ENCODE assay signal across 8 cellular contexts in the genomic region with DNA sequence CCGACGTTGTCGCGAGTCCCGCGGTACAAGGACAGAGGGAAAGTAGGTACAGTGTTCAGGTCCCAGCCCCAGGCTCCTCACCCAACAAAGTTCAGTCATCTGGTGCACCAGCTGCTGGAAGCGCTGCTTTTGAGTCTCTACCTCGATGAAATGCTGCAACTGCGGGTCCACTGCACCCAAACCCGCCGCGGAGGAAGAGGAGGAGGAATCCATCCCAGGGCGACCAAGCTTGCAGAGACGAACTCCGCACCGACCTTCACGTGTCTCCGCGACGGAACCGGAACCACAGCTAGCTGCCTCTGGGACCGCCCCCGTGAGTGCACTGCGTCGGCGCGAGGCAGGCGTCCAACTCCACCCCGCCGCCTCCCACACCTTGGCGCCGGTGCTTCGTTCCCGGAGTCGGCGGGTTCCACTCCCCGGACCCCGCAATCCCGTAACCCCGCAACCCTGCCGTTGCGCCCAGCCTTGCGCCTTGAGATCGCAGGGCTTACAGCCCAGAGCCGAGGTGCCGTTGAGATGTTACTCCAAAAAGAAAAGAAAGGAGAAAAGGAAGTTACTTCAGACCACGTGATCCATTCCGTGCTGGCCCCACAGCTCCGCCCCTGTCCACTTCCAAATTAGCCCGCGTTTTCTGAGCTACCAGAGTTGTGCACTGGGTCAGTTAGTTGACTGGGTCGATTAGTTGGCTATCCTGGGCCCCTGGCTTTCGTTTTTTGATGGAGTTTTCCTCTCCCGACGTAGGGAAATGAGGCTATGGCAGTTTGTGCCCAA. TPM values are rescaled to one million over a fixed set of nuclear protein-coding genes. Genes with fewer than 3 reads are reported as not detected.
DNase-seq lines count a peak whose midpoint lies in the region; ATAC-seq and TF ChIP-seq lines count a peak whose summit lies in the region.

A gene with protein sequence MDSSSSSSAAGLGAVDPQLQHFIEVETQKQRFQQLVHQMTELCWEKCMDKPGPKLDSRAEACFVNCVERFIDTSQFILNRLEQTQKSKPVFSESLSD (minus strand): TSS at position 291 of the 771 bp plus-strand sequence. CDS start 78 bp downstream, at position 213.

- peak within 1 kb of the TSS; percentile 68 for H3K9ac ChIP-seq in fibroblast of lung (ENCODE audit: insufficient read depth, low read length)

- no peaks in the 10 kb centered on the region for H3K27me3 Mint-ChIP-seq in activated T-helper 1 cell treated with anti-CD3 and anti-CD28 coated beads, Interleukin-12 subunit alpha, Interleukin-12 subunit beta, Interleukin-2, Interleukin-4 antibody, amounts not matched to agents 30 ng/mL and 10 ng/mL and 1 ng/mL, durations not matched to agents 14 hours and 24 hours and 36 hours (ENCODE audit: insufficient read depth)
- no peaks in the 10 kb centered on the region for H3K27me3 Mint-ChIP-seq in natural killer cell (ENCODE audit: low read depth in 2 of 2)

- intact Hi-C loops in activated T-helper 1 cell treated with anti-CD3 and anti-CD28 coated beads, Interleukin-12 subunit alpha, Interleukin-12 subunit beta, Interleukin-2, Interleukin-4 antibody, amounts not matched to agents 30 ng/mL and 10 ng/mL and 1 ng/mL, durations not matched to agents 14 hours and 24 hours and 36 hours (cut with micrococcal nuclease) = loop anchor here (1.0 to 10.0 kb wide), 7 partner anchors 42 to 586 kb away; partner anchors contain the start of genes CENPI, CSTF2, HNRNPH2 and ZMAT1
- intact Hi-C loops in natural killer cell (cut with micrococcal nuclease) = loop anchor here (2.0 kb wide), 1 partner anchor 42 kb away; the partner anchor contains the start of gene RPL36A

- peak; percentile 48 for DNase-seq in DMS79 treated with DMSO at 0.1 percent for 48 hours (lab: John Stamatoyannopoulos, UW)
- peak; percentile 18 for DNase-seq in KG1 (lab: John Stamatoyannopoulos, UW)
- peak; percentile 66 for DNase-seq in RPMI7951 (ENCODE audit: low read depth)
- peak; percentile 72 for DNase-seq in activated T-helper 1 cell treated with anti-CD3 and anti-CD28 coated beads, Interleukin-12 subunit alpha, Interleukin-12 subunit beta, Interleukin-2, Interleukin-4 antibody, amounts not matched to agents 30 ng/mL and 10 ng/mL and 1 ng/mL, durations not matched to agents 14 hours and 24 hours and 36 hours (ENCODE audit: low spot score)
- peak; percentile 63 to 68 for DNase-seq in fibroblast of lung (ENCODE audit: low read depth in 2 of 2)
- DNase-seq in natural killer cell = peak; percentile 66
- DNase-seq in stimulated activated naive CD4-positive, alpha-beta T cell treated with Interleukin-2 at 50 U/mL for 16 hours (lab: John Stamatoyannopoulos, UW) = peak; percentile 77

- ATAC-seq in GM21737 (IDR thresholded peaks at IDR 0.05; ENCODE audit: unreplicated experiment) = peak; percentile 96
- ATAC-seq in natural killer cell = peak; percentile 98 to 99 (median 99)

- H3K36me3 ChIP-seq in fibroblast of lung (ENCODE audit: control insufficient read depth, insufficient read depth, low read length) = no peaks in the 10 kb centered on the region

- peak within 1 kb of the TSS; percentile 71 for H2AFZ ChIP-seq in fibroblast of lung (ENCODE audit: low read length)

- H3K9me3 Mint-ChIP-seq in activated T-helper 1 cell treated with anti-CD3 and anti-CD28 coated beads, Interleukin-12 subunit alpha, Interleukin-12 subunit beta, Interleukin-2, Interleukin-4 antibody, amounts not matched to agents 30 ng/mL and 10 ng/mL and 1 ng/mL, durations not matched to agents 14 hours and 24 hours and 36 hours = no peaks in the 10 kb centered on the region
- H3K9me3 Mint-ChIP-seq in natural killer cell = no peaks in the 10 kb centered on the region

- peak within 1 kb of the TSS; percentile 50 to 72 (median 70) for H3K4me3 ChIP-seq in fibroblast of lung (replicated peaks in 1 of 4; ENCODE audit: control extremely low read depth in 1 of 4, insufficient read depth in 1 of 4, low read depth in 3 of 4, low read length in 4 of 4)

- H3K4me1 ChIP-seq in fibroblast of lung (ENCODE audit: control insufficient read depth, extremely low read depth, insufficient read depth, low read length) = peaks cover 2% of the 10 kb centered on the region

- no peaks in the 10 kb centered on the region for H3K9me3 ChIP-seq in fibroblast of lung (ENCODE audit: control insufficient read depth, insufficient read depth, low read depth, low read length)

- TF ChIP-seq CTCF in fibroblast of lung (conservative IDR thresholded peaks at IDR 0.05 in 1 of 2, IDR thresholded peaks at IDR 0.05 in 1 of 2; ENCODE audit: low read depth in 1 of 2, low read length in 2 of 2) (no peak), natural killer cell (IDR thresholded peaks at IDR 0.05) (no peak)

- peak within 1 kb of the TSS; percentile 80 for H3K27ac Mint-ChIP-seq in activated T-helper 1 cell treated with anti-CD3 and anti-CD28 coated beads, Interleukin-12 subunit alpha, Interleukin-12 subunit beta, Interleukin-2, Interleukin-4 antibody, amounts not matched to agents 30 ng/mL and 10 ng/mL and 1 ng/mL, durations not matched to agents 14 hours and 24 hours and 36 hours
- H3K27ac Mint-ChIP-seq in natural killer cell = peak within 1 kb of the TSS; percentile 71 to 89

- no peaks in the 10 kb centered on the region for H4K20me1 ChIP-seq in fibroblast of lung (ENCODE audit: control insufficient read depth, extremely low read depth, insufficient read depth, low read length)

- peak within 1 kb of the TSS; percentile 64 for H3K4me2 ChIP-seq in fibroblast of lung (ENCODE audit: extremely low read depth, insufficient read depth, low read length)

- H3K79me2 ChIP-seq in fibroblast of lung (ENCODE audit: control insufficient read depth, insufficient read depth, low read length) = peaks cover 13% of the 10 kb centered on the region

- H3K27ac ChIP-seq in fibroblast of lung (ENCODE audit: insufficient read depth, low read length) = peak within 1 kb of the TSS; percentile 74

- H3K4me3 Mint-ChIP-seq in activated T-helper 1 cell treated with anti-CD3 and anti-CD28 coated beads, Interleukin-12 subunit alpha, Interleukin-12 subunit beta, Interleukin-2, Interleukin-4 antibody, amounts not matched to agents 30 ng/mL and 10 ng/mL and 1 ng/mL, durations not matched to agents 14 hours and 24 hours and 36 hours = peak within 1 kb of the TSS; percentile 90
- peak within 1 kb of the TSS; percentile 87 for H3K4me3 Mint-ChIP-seq in natural killer cell

- H3K36me3 Mint-ChIP-seq in activated T-helper 1 cell treated with anti-CD3 and anti-CD28 coated beads, Interleukin-12 subunit alpha, Interleukin-12 subunit beta, Interleukin-2, Interleukin-4 antibody, amounts not matched to agents 30 ng/mL and 10 ng/mL and 1 ng/mL, durations not matched to agents 14 hours and 24 hours and 36 hours (ENCODE audit: low read depth) = peaks cover 15% of the 10 kb centered on the region
- no peaks in the 10 kb centered on the region for H3K36me3 Mint-ChIP-seq in natural killer cell

- peaks cover 5% of the 10 kb centered on the region for H3K4me1 Mint-ChIP-seq in activated T-helper 1 cell treated with anti-CD3 and anti-CD28 coated beads, Interleukin-12 subunit alpha, Interleukin-12 subunit beta, Interleukin-2, Interleukin-4 antibody, amounts not matched to agents 30 ng/mL and 10 ng/mL and 1 ng/mL, durations not matched to agents 14 hours and 24 hours and 36 hours (ENCODE audit: low read depth)
- peaks cover 0 to 10% of the 10 kb centered on the region in 2 donors for H3K4me1 Mint-ChIP-seq in natural killer cell

- no peaks in the 10 kb centered on the region for H3K27me3 ChIP-seq in fibroblast of lung (ENCODE audit: control insufficient read depth, insufficient read depth, low read length)

RNA-seq across cellular contexts. Expression of the gene that starts here (rescaled TPM):
- 6.5 and 8.1 TPM in 2 replicates for total RNA-seq in RPMI7951 (2014; rRNA removed; shearing (Covaris generic))
- 30.9 and 36.5 TPM in 2 replicates for total RNA-seq in activated T-helper 1 cell treated with anti-CD3 and anti-CD28 coated beads, Interleukin-12 subunit alpha, Interleukin-12 subunit beta, Interleukin-2, Interleukin-4 antibody, amounts not matched to agents 30 ng/mL and 10 ng/mL and 1 ng/mL, durations not matched to agents 14 hours and 24 hours and 36 hours
- 3.0 and 3.1 TPM in 2 replicates for total RNA-seq in fibroblast of lung
- polyA plus RNA-seq in fibroblast of lung = 7.7 and 12.0 TPM in 2 replicates
- 9.1 and 14.7 TPM in 2 replicates for polyA plus RNA-seq in fibroblast of lung (2012)
- polyA minus RNA-seq in fibroblast of lung (ENCODE audit: low replicate concordance) = 1.1 and 4.9 TPM in 2 replicates
- total RNA-seq in natural killer cell = 1 to 10 TPM; 6.0 to 7.4 (median 7.0) TPM

Comparison
In these comparisons a context has a peak if more than half of its experiments do, and no peak if none do; other contexts are left out.
1. Peak in every context shown above with its lines: DNase-seq, ATAC-seq, H3K4me3 ChIP-seq and H3K27ac ChIP-seq.
2. DNase-seq: peak in every context shown above with its lines; median percentile 77 in stimulated activated naive CD4-positive, alpha-beta T cell treated with Interleukin-2 at 50 U/mL for 16 hours; 72 in activated T-helper 1 cell treated with anti-CD3 and anti-CD28 coated beads, Interleukin-12 subunit alpha, Interleukin-12 subunit beta, Interleukin-2, Interleukin-4 antibody, amounts not matched to agents 30 ng/mL and 10 ng/mL and 1 ng/mL, durations not matched to agents 14 hours and 24 hours and 36 hours; 66 in RPMI7951; 66 in natural killer cell; 66 in fibroblast of lung; 48 in DMS79 treated with DMSO at 0.1 percent for 48 hours; 18 in KG1.